Comparison of ENCODE assay signal across 31 cellular contexts in genomic region chr18:61859118-61859517, GRCh38. TPM values are rescaled to one million over a fixed set of nuclear protein-coding genes. Genes with fewer than 3 reads are reported as not detected.
"Had no signal": no experiment of that assay in that cellular context is flagged by ENCODE, and none has a peak within 500 bp of the region (broad histone marks: within the 10 kb centered on the region; RNA-seq: fewer than 3 reads in every experiment).

No MANE protein-coding gene starts in this region.

- H3K27ac Mint-ChIP-seq: activated CD4-positive, alpha-beta memory T cell treated with anti-CD3 and anti-CD28 coated beads for 36 hours; activated CD4-positive, alpha-beta T cell treated with anti-CD3 and anti-CD28 coated beads for 36 hours; activated CD4-positive, alpha-beta T cell treated with anti-CD3 and anti-CD28 coated beads, Interleukin-2, amount 10 ng/mL, durations not matched to agents 24 days and 14 days; activated CD8-positive, alpha-beta memory T cell treated with anti-CD3 and anti-CD28 coated beads, Interleukin-2, amount 10 ng/mL, durations not matched to agents 7 days and 5 days; activated CD8-positive, alpha-beta T cell treated with anti-CD3 and anti-CD28 coated beads, Interleukin-2, amount 10 ng/mL, durations not matched to agents 7 days and 5 days; activated naive CD4-positive, alpha-beta T cell treated with anti-CD3 and anti-CD28 coated beads, Interleukin-2, amount 10 ng/mL, durations not matched to agents 7 days and 5 days; activated naive CD4-positive, alpha-beta T cell treated with anti-CD3 and anti-CD28 coated beads, Interleukin-2, amount 50 U/mL, for 72 hours; activated naive CD8-positive, alpha-beta T cell treated with anti-CD3 and anti-CD28 coated beads, Interleukin-2, amount 10 ng/mL, durations not matched to agents 7 days and 5 days; activated T-cell treated with anti-CD3 and anti-CD28 coated beads, Interleukin-2, amount 50 U/mL, for 24 hours; activated T-cell treated with anti-CD3 and anti-CD28 coated beads, Interleukin-2, amount 50 U/mL, for 72 hours; brain; dendritic cell treated with granulocyte-macrophage colony-stimulating factor and Interleukin-4, amounts not matched to agents 40 ng/mL and 50 ng/mL, for 4 days; endodermal cell had no signal

- DNase-seq: activated CD4-positive, alpha-beta memory T cell treated with anti-CD3 and anti-CD28 coated beads for 36 hours; activated CD4-positive, alpha-beta T cell treated with anti-CD3 and anti-CD28 coated beads for 36 hours; activated CD4-positive, alpha-beta T cell treated with anti-CD3 and anti-CD28 coated beads, Interleukin-2, amount 10 ng/mL, durations not matched to agents 24 days and 14 days; activated CD4-positive, CD25-positive, alpha-beta regulatory T cell; activated CD4-positive, CD25-positive, alpha-beta regulatory T cell treated with anti-CD3 and anti-CD28 coated beads, Interleukin-2, amount 50 U/mL, for 72 hours; activated CD8-positive, alpha-beta memory T cell treated with anti-CD3 and anti-CD28 coated beads, Interleukin-2, amount 10 ng/mL, durations not matched to agents 7 days and 5 days; activated CD8-positive, alpha-beta memory T cell treated with anti-CD3 and anti-CD28 coated beads, Interleukin-2, amount 50 U/mL, for 4 hours; activated CD8-positive, alpha-beta T cell treated with anti-CD3 and anti-CD28 coated beads, Interleukin-2, amount 10 ng/mL, durations not matched to agents 7 days and 5 days; activated gamma-delta T cell; activated naive CD4-positive, alpha-beta T cell; activated naive CD4-positive, alpha-beta T cell treated with anti-CD3 and anti-CD28 coated beads, Interleukin-2, amount 10 ng/mL, durations not matched to agents 7 days and 5 days; activated naive CD8-positive, alpha-beta T cell treated with anti-CD3 and anti-CD28 coated beads, Interleukin-2, amount 10 ng/mL, durations not matched to agents 7 days and 5 days; activated T-cell treated with anti-CD3 and anti-CD28 coated beads for 4 hours; activated T-cell treated with anti-CD3 and anti-CD28 coated beads, Interleukin-2, amount 50 U/mL, for 24 hours; activated T-cell treated with anti-CD3 and anti-CD28 coated beads, Interleukin-2, amount 50 U/mL, for 72 hours; dorsolateral prefrontal cortex; effector memory CD4-positive, alpha-beta T cell; endodermal cell; foreskin keratinocyte; gastrocnemius medialis; glutamatergic neuron; heart left ventricle; T-helper 2 cell had no signal

- H3K4me3 ChIP-seq: ascending aorta, breast epithelium, cardiac muscle cell, coronary artery, dorsolateral prefrontal cortex, gastrocnemius medialis, heart left ventricle had no signal

- H3K27me3 Mint-ChIP-seq: activated CD4-positive, alpha-beta T cell treated with anti-CD3 and anti-CD28 coated beads for 36 hours; brain had no signal

- H3K9me3 Mint-ChIP-seq: activated CD4-positive, alpha-beta memory T cell treated with anti-CD3 and anti-CD28 coated beads for 36 hours; activated CD4-positive, alpha-beta T cell treated with anti-CD3 and anti-CD28 coated beads, Interleukin-2, amount 10 ng/mL, durations not matched to agents 24 days and 14 days; activated naive CD4-positive, alpha-beta T cell treated with anti-CD3 and anti-CD28 coated beads, Interleukin-2, amount 10 ng/mL, durations not matched to agents 7 days and 5 days; activated naive CD4-positive, alpha-beta T cell treated with anti-CD3 and anti-CD28 coated beads, Interleukin-2, amount 50 U/mL, for 72 hours; activated naive CD8-positive, alpha-beta T cell treated with anti-CD3 and anti-CD28 coated beads, Interleukin-2, amount 10 ng/mL, durations not matched to agents 7 days and 5 days; activated T-cell treated with anti-CD3 and anti-CD28 coated beads, Interleukin-2, amount 50 U/mL, for 24 hours; activated T-cell treated with anti-CD3 and anti-CD28 coated beads, Interleukin-2, amount 50 U/mL, for 72 hours; central memory CD8-positive, alpha-beta T cell; dendritic cell treated with granulocyte-macrophage colony-stimulating factor and Interleukin-4, amounts not matched to agents 40 ng/mL and 50 ng/mL, for 4 days; endodermal cell had no signal

- H3K4me1 ChIP-seq: breast epithelium had no signal

- H3K4me3 Mint-ChIP-seq: activated CD4-positive, alpha-beta memory T cell treated with anti-CD3 and anti-CD28 coated beads for 36 hours; activated CD4-positive, alpha-beta T cell treated with anti-CD3 and anti-CD28 coated beads for 36 hours; activated CD4-positive, alpha-beta T cell treated with anti-CD3 and anti-CD28 coated beads, Interleukin-2, amount 10 ng/mL, durations not matched to agents 24 days and 14 days; activated CD8-positive, alpha-beta memory T cell treated with anti-CD3 and anti-CD28 coated beads, Interleukin-2, amount 10 ng/mL, durations not matched to agents 7 days and 5 days; activated CD8-positive, alpha-beta T cell treated with anti-CD3 and anti-CD28 coated beads, Interleukin-2, amount 10 ng/mL, durations not matched to agents 7 days and 5 days; activated naive CD4-positive, alpha-beta T cell treated with anti-CD3 and anti-CD28 coated beads, Interleukin-2, amount 10 ng/mL, durations not matched to agents 7 days and 5 days; activated naive CD8-positive, alpha-beta T cell treated with anti-CD3 and anti-CD28 coated beads, Interleukin-2, amount 10 ng/mL, durations not matched to agents 7 days and 5 days; activated T-cell treated with anti-CD3 and anti-CD28 coated beads, Interleukin-2, amount 50 U/mL, for 24 hours; activated T-cell treated with anti-CD3 and anti-CD28 coated beads, Interleukin-2, amount 50 U/mL, for 72 hours; brain; central memory CD8-positive, alpha-beta T cell; dendritic cell treated with granulocyte-macrophage colony-stimulating factor and Interleukin-4, amounts not matched to agents 40 ng/mL and 50 ng/mL, for 4 days; endodermal cell had no signal

- H3K27ac ChIP-seq: ascending aorta, breast epithelium, cardiac muscle cell, foreskin keratinocyte, gastrocnemius medialis had no signal

- H3K27me3 ChIP-seq: ascending aorta, breast epithelium, cardiac muscle cell, foreskin keratinocyte, gastrocnemius medialis, heart left ventricle had no signal

- H3K36me3 ChIP-seq: ascending aorta, breast epithelium, cardiac muscle cell, gastrocnemius medialis had no signal

- H3K4me1 Mint-ChIP-seq: activated CD4-positive, alpha-beta T cell treated with anti-CD3 and anti-CD28 coated beads for 36 hours; activated CD4-positive, alpha-beta T cell treated with anti-CD3 and anti-CD28 coated beads, Interleukin-2, amount 10 ng/mL, durations not matched to agents 24 days and 14 days; activated CD8-positive, alpha-beta memory T cell treated with anti-CD3 and anti-CD28 coated beads, Interleukin-2, amount 10 ng/mL, durations not matched to agents 7 days and 5 days; activated naive CD4-positive, alpha-beta T cell treated with anti-CD3 and anti-CD28 coated beads, Interleukin-2, amount 10 ng/mL, durations not matched to agents 7 days and 5 days; activated naive CD8-positive, alpha-beta T cell treated with anti-CD3 and anti-CD28 coated beads, Interleukin-2, amount 10 ng/mL, durations not matched to agents 7 days and 5 days; central memory CD8-positive, alpha-beta T cell had no signal

- H3K9me3 ChIP-seq: ascending aorta, breast epithelium, gastrocnemius medialis, heart left ventricle had no signal

- H3K36me3 Mint-ChIP-seq: activated CD4-positive, alpha-beta memory T cell treated with anti-CD3 and anti-CD28 coated beads for 36 hours; activated CD8-positive, alpha-beta memory T cell treated with anti-CD3 and anti-CD28 coated beads, Interleukin-2, amount 10 ng/mL, durations not matched to agents 7 days and 5 days; activated naive CD4-positive, alpha-beta T cell treated with anti-CD3 and anti-CD28 coated beads, Interleukin-2, amount 10 ng/mL, durations not matched to agents 7 days and 5 days; activated naive CD4-positive, alpha-beta T cell treated with anti-CD3 and anti-CD28 coated beads, Interleukin-2, amount 50 U/mL, for 72 hours; activated naive CD8-positive, alpha-beta T cell treated with anti-CD3 and anti-CD28 coated beads, Interleukin-2, amount 10 ng/mL, durations not matched to agents 7 days and 5 days had no signal

RNA-seq across cellular contexts. Expression of gene RNF152, which starts 33.7 kb away (rescaled TPM):
- total RNA-seq: activated CD8-positive, alpha-beta T cell treated with anti-CD3 and anti-CD28 coated beads, Interleukin-2, amount 10 ng/mL, durations not matched to agents 7 days and 5 days had no signal
